8 cellular contexts compared by ENCODE assay signal in genomic region chr4:42656736-42656985, GRCh38. TPM values are rescaled to one million over a fixed set of nuclear protein-coding genes. Genes with fewer than 3 reads are reported as not detected.
A peak's percentile ranks its signal among the peaks of the same experiment; 100 is the strongest.
DNase-seq lines count a peak whose midpoint lies in the region; ATAC-seq and TF ChIP-seq lines count a peak whose summit lies in the region.

No MANE protein-coding gene starts in this region.

- H3K9me3 Mint-ChIP-seq in MCF 10A (ENCODE audit: unreplicated experiment): no peaks in the 10 kb centered on the region

- H3K27ac Mint-ChIP-seq in MCF 10A (ENCODE audit: low read depth, unreplicated experiment): no peak overlapping the region

- BruUV-seq in MCF 10A (replicated peaks; lab: Mats Ljungman, UMichigan): no TSS peak

- peak overlapping the region; percentile 77 for H3K4me3 Mint-ChIP-seq in MCF 10A (ENCODE audit: unreplicated experiment)

- peaks cover 32% of the 10 kb centered on the region for H3K4me1 ChIP-seq in mononuclear cell (ENCODE audit: insufficient read depth, low read length)
- H3K4me1 ChIP-seq in vagina: peaks cover 28% of the 10 kb centered on the region

- CTCF ChIA-PET in MCF 10A (lab: Yijun Ruan, JAX): interaction anchor here (0.5 to 1.0 kb wide), 3 partner anchors 16 to 223 kb away, joined by 3 to 5 read pairs (median 3); no protein-coding TSS in a partner anchor

- POLR2A ChIA-PET in MCF 10A (lab: Yijun Ruan, JAX): interaction anchor here (1.1 to 2.2 kb wide), 6 partner anchors 12 to 88 kb away, joined by 3 to 16 read pairs (median 6); no protein-coding TSS in a partner anchor

- H3K4me3 ChIP-seq in mononuclear cell (ENCODE audit: low read length) (peak overlapping the region; percentile 87), vagina (peak overlapping the region; percentile 90 to 93)

- H3K9me3 ChIP-seq in mononuclear cell (ENCODE audit: low read depth, low read length) (no peaks in the 10 kb centered on the region), vagina (no peaks in the 10 kb centered on the region)

- TF ChIP-seq CTCF in MCF 10A (IDR thresholded peaks at IDR 0.05; ENCODE audit: unreplicated experiment): no peak
- no peak for TF ChIP-seq CTCF in vagina (IDR thresholded peaks at IDR 0.05)

- H3K4me1 Mint-ChIP-seq in MCF 10A (ENCODE audit: insufficient read depth, unreplicated experiment): peaks cover 29% of the 10 kb centered on the region

- ATAC-seq in HG02798 (IDR thresholded peaks at IDR 0.05; ENCODE audit: poor library complexity, unreplicated experiment): no peak

- peak; percentile 10 for DNase-seq in stimulated activated CD8-positive, alpha-beta memory T cell treated with anti-CD3 and anti-CD28 coated beads, Interleukin-15, amount 100 ng/mL, for 24 hours (ENCODE audit: low read depth)
- DNase-seq in stimulated activated CD8-positive, alpha-beta memory T cell treated with anti-CD3 and anti-CD28 coated beads, Interleukin-4, amount 100 ng/mL, for 48 hours: no peak
- no peak for DNase-seq in MCF 10A (ENCODE audit: unreplicated experiment)
- no peak for DNase-seq in vagina (ENCODE audit: extremely low spot score in 2 of 2)
- no peak for DNase-seq in DMS 273 treated with DMSO at 0.1 percent for 48 hours (lab: John Stamatoyannopoulos, UW)
- no peak for DNase-seq in mesenteric fat pad (ENCODE audit: low spot score)

- no peaks in the 10 kb centered on the region for H3K36me3 ChIP-seq in vagina

- peak overlapping the region; percentile 71 for H3K27ac ChIP-seq in vagina

- H3K36me3 Mint-ChIP-seq in MCF 10A (ENCODE audit: insufficient read depth, unreplicated experiment): no peaks in the 10 kb centered on the region

- no peaks in the 10 kb centered on the region for H3K27me3 Mint-ChIP-seq in MCF 10A (ENCODE audit: insufficient read depth, unreplicated experiment)

- H3K27me3 ChIP-seq in mononuclear cell (ENCODE audit: insufficient read depth, low read length): no peaks in the 10 kb centered on the region
- H3K27me3 ChIP-seq in vagina: no peaks in the 10 kb centered on the region

- intact Hi-C loops in MCF 10A (cut with micrococcal nuclease) (loop anchor here (10.0 kb wide), 1 partner anchor 92 kb away; no protein-coding TSS in a partner anchor), vagina (cut with DNase I) (no loop called here)

- no peak for TF ChIP-seq POLR2A in vagina (IDR thresholded peaks at IDR 0.05)

RNA-seq across cellular contexts. Expression of gene ATP8A1, which starts 0.2 kb away (rescaled TPM):
- total RNA-seq in MCF 10A (2022): 0.19 and 0.34 TPM in 2 replicates
- 157 TPM for total RNA-seq in mononuclear cell
- total RNA-seq in vagina: 10.8 TPM
- 11.3 TPM for total RNA-seq in mesenteric fat pad

Comparison
In these comparisons a context has a peak if more than half of its experiments do, and no peak if none do; other contexts are left out.
1. RNA of gene ATP8A1, which starts 0.2 kb away (total RNA-seq): 157 TPM in mononuclear cell (single experiment); 11.3 TPM in mesenteric fat pad (single experiment), 10.8 TPM in vagina (single experiment) and 0.19 to 0.34 TPM in MCF 10A; every median in the first group is over 10 times any median in the second.